ENCODE assay signal across 12 cellular contexts in the genomic region with DNA sequence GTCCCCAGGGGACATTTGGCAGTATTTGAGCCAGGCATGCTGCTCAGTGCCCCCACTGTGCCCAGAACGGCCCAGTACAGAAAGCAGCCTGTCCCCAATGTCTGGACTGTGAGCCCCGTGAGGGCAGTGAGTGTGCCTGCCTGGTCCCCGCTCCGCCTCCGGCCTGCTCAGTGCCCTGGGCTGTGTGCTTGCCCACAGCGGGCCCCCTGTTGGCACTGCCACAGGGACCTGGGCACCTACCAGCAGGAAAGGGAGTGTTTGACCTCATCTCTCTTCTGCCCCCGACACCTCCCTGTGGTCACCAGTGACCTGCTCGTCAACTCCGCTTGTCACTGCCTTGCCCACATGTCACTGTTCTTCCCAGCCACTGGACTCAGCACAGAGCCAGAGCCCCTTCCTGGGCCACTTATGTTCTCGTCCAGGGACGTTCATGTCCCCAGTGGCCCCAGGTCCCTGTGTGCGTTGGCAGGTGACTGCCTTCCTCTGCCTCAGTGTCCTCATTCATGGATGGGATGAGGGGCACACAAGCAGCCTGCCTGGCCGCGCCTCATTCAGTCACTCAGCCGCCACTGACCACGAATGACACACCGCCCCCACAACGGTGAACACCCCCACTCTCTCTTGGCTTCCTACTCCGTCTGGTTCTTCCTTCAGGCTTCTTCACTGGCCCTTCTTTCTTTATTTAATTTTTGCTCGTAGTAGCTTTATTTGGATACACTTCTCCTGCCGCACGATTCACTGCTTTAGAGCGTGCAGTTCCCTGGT. TPM values are rescaled to one million over a fixed set of nuclear protein-coding genes. Genes with fewer than 3 reads are reported as not detected.
DNase-seq lines count a peak whose midpoint lies in the region; ATAC-seq and TF ChIP-seq lines count a peak whose summit lies in the region.
"Had no signal": no experiment of that assay in that cellular context is flagged by ENCODE, and none has a peak within 500 bp of the region (broad histone marks: within the 10 kb centered on the region; RNA-seq: fewer than 3 reads in every experiment).

No MANE protein-coding gene starts in this region.

- H3K9me3 Mint-ChIP-seq in activated naive CD4-positive, alpha-beta T cell treated with anti-CD3 and anti-CD28 coated beads, Interleukin-2, amount 50 U/mL, for 24 hours: no peaks in the 10 kb centered on the region
- no peaks in the 10 kb centered on the region for H3K9me3 Mint-ChIP-seq in activated T-cell treated with anti-CD3 and anti-CD28 coated beads, Interleukin-2, amount 50 U/mL, for 72 hours
- no peaks in the 10 kb centered on the region for H3K9me3 Mint-ChIP-seq in type B pancreatic cell

- peak overlapping the region; percentile 71 for H3K4me3 Mint-ChIP-seq in activated naive CD4-positive, alpha-beta T cell treated with anti-CD3 and anti-CD28 coated beads, Interleukin-2, amount 50 U/mL, for 24 hours
- peak overlapping the region; percentile 64 to 98 for H3K4me3 Mint-ChIP-seq in activated T-cell treated with anti-CD3 and anti-CD28 coated beads, Interleukin-2, amount 50 U/mL, for 72 hours
- peak overlapping the region; percentile 95 for H3K4me3 Mint-ChIP-seq in type B pancreatic cell

- no peak for TF ChIP-seq RAD21 in liver (IDR thresholded peaks at IDR 0.05)

- DNase-seq in activated naive CD4-positive, alpha-beta T cell treated with anti-CD3 and anti-CD28 coated beads, Interleukin-2, amount 50 U/mL, for 16 hours: no peak
- DNase-seq in activated T-cell treated with anti-CD3 and anti-CD28 coated beads, Interleukin-2, amount 50 U/mL, for 72 hours: peak in 1 of 2 donors; percentile 37
- DNase-seq in type B pancreatic cell (ENCODE audit: extremely low spot score, unreplicated experiment): no peak
- no peak for DNase-seq in stimulated activated CD4-positive, alpha-beta T cell treated with anti-CD3 and anti-CD28 coated beads, Interleukin-4, amount 100 ng/mL, for 24 hours
- DNase-seq: cerebellar nuclear complex, NCI-H1694 treated with DMSO at 0.1 percent for 48 hours, small intestine had no signal

- H3K36me3 ChIP-seq in liver (ENCODE audit: control insufficient read depth in 4 of 4, insufficient read depth in 3 of 4, low read depth in 1 of 4, low read length in 3 of 4): no peaks in the 10 kb centered on the region

- no peaks in the 10 kb centered on the region for H3K27me3 Mint-ChIP-seq in activated naive CD4-positive, alpha-beta T cell treated with anti-CD3 and anti-CD28 coated beads, Interleukin-2, amount 50 U/mL, for 24 hours
- no peaks in the 10 kb centered on the region for H3K27me3 Mint-ChIP-seq in activated T-cell treated with anti-CD3 and anti-CD28 coated beads, Interleukin-2, amount 50 U/mL, for 72 hours (ENCODE audit: low read depth)
- H3K27me3 Mint-ChIP-seq in type B pancreatic cell: no peaks in the 10 kb centered on the region

- H3K36me3 Mint-ChIP-seq in activated naive CD4-positive, alpha-beta T cell treated with anti-CD3 and anti-CD28 coated beads, Interleukin-2, amount 50 U/mL, for 24 hours: peaks cover 4% of the 10 kb centered on the region
- peaks cover 8 to 10% of the 10 kb centered on the region in 2 donors for H3K36me3 Mint-ChIP-seq in activated T-cell treated with anti-CD3 and anti-CD28 coated beads, Interleukin-2, amount 50 U/mL, for 72 hours (ENCODE audit: insufficient read depth in 2 of 2)
- H3K36me3 Mint-ChIP-seq in type B pancreatic cell: peaks cover 3% of the 10 kb centered on the region

- peaks cover 19 to 75% (median 58%) of the 10 kb centered on the region in 4 donors for H3K4me1 ChIP-seq in liver (ENCODE audit: control insufficient read depth in 4 of 4, insufficient read depth in 4 of 4, low read length in 3 of 4)

- H3K27me3 ChIP-seq in liver (ENCODE audit: control insufficient read depth in 4 of 4, insufficient read depth in 4 of 4, low read length in 3 of 4): no peaks in the 10 kb centered on the region

- WGBS in liver: 69% methylated on average over 23 of the region's 23 CpGs

- no peak overlapping the region for H3K4me3 ChIP-seq in liver (ENCODE audit: low read depth in 1 of 3, low read length in 3 of 3)
- H3K4me3 ChIP-seq: lung had no signal

- ATAC-seq in activated T-cell treated with anti-CD3 and anti-CD28 coated beads, Interleukin-2, amount 50 U/mL, for 72 hours (replicated peaks in 1 of 2): no peak
- ATAC-seq in GM19397 (IDR thresholded peaks at IDR 0.05; ENCODE audit: unreplicated experiment) (no peak), GM19467 (IDR thresholded peaks at IDR 0.05; ENCODE audit: unreplicated experiment) (no peak)

- H3K27ac ChIP-seq in liver (ENCODE audit: low read depth in 1 of 2, low read length in 2 of 2): peak overlapping the region; percentile 59 to 63

- no peak for TF ChIP-seq CTCF in liver (IDR thresholded peaks at IDR 0.05; ENCODE audit: low read depth, low read length, missing input control)
- TF ChIP-seq CTCF in type B pancreatic cell (conservative IDR thresholded peaks at IDR 0.05): no peak

- peaks cover 52% of the 10 kb centered on the region for H3K4me1 Mint-ChIP-seq in activated naive CD4-positive, alpha-beta T cell treated with anti-CD3 and anti-CD28 coated beads, Interleukin-2, amount 50 U/mL, for 24 hours
- peaks cover 53% of the 10 kb centered on the region for H3K4me1 Mint-ChIP-seq in activated T-cell treated with anti-CD3 and anti-CD28 coated beads, Interleukin-2, amount 50 U/mL, for 72 hours (ENCODE audit: low read depth)
- H3K4me1 Mint-ChIP-seq in type B pancreatic cell (ENCODE audit: unreplicated experiment): peaks cover 18% of the 10 kb centered on the region

- H3K9ac ChIP-seq in liver (ENCODE audit: low read depth in 1 of 2, low read length in 2 of 2): no peak overlapping the region

- no peaks in the 10 kb centered on the region for H3K9me3 ChIP-seq in liver (ENCODE audit: control insufficient read depth in 4 of 4, low read length in 3 of 4)

- peak overlapping the region; percentile 82 for H3K27ac Mint-ChIP-seq in activated naive CD4-positive, alpha-beta T cell treated with anti-CD3 and anti-CD28 coated beads, Interleukin-2, amount 50 U/mL, for 24 hours
- peak overlapping the region; percentile 87 for H3K27ac Mint-ChIP-seq in activated T-cell treated with anti-CD3 and anti-CD28 coated beads, Interleukin-2, amount 50 U/mL, for 72 hours
- peak overlapping the region; percentile 73 for H3K27ac Mint-ChIP-seq in type B pancreatic cell

TF ChIP-seq in liver, 16 proteins besides CTCF, POLR2A, EP300 and RAD21:
- peak; percentile 14 to 28 for TF ChIP-seq RXRA (IDR thresholded peaks at IDR 0.05)
- TF ChIP-seq SP1 (IDR thresholded peaks at IDR 0.05): no peak
TF ChIP-seq in liver: peak in this region for 1.

RNA-seq across cellular contexts. Expression of gene FZR1, which starts 2.8 kb away (rescaled TPM):
- total RNA-seq in activated T-cell treated with anti-CD3 and anti-CD28 coated beads, Interleukin-2, amount 50 U/mL, for 72 hours: 10 to 100 TPM; 66.2 to 85.9 TPM
- total RNA-seq in liver (10 to 100 TPM; 17.0 to 27.3 TPM), type B pancreatic cell (ENCODE audit: low replicate concordance) (59.4 and 63.2 TPM in 2 replicates)
- 10 to 100 TPM; 18.0 to 22.5 TPM for polyA plus RNA-seq in liver

RNA-seq across cellular contexts. Expression of gene DOHH, which starts 8.5 kb away (rescaled TPM):
- total RNA-seq in activated T-cell treated with anti-CD3 and anti-CD28 coated beads, Interleukin-2, amount 50 U/mL, for 72 hours: 10 to 100 TPM; 12.3 to 13.5 TPM
- total RNA-seq in liver (10 to 100 TPM in 1 of 2 donors, 1 to 10 TPM in 1; 8.1 to 12.0 TPM), type B pancreatic cell (ENCODE audit: low replicate concordance) (10.5 and 10.8 TPM in 2 replicates)
- 10 to 100 TPM in 1 of 2 donors, 1 to 10 TPM in 1; 1.4 to 10.2 TPM for polyA plus RNA-seq in liver

RNA-seq across cellular contexts. Expression of gene SMIM44, which starts 25.7 kb away (rescaled TPM):
- total RNA-seq in activated T-cell treated with anti-CD3 and anti-CD28 coated beads, Interleukin-2, amount 50 U/mL, for 72 hours: not detected
- total RNA-seq in liver (not detected), type B pancreatic cell (ENCODE audit: low replicate concordance) (not detected in 2 replicates)
- polyA plus RNA-seq in liver: not detected
- total RNA-seq: lung had no signal
- polyA plus RNA-seq: lung had no signal

RNA-seq across cellular contexts. Expression of gene SMIM24, which starts 28.6 kb away (rescaled TPM):
- under 1 TPM; 0.62 to 0.88 TPM for total RNA-seq in activated T-cell treated with anti-CD3 and anti-CD28 coated beads, Interleukin-2, amount 50 U/mL, for 72 hours
- total RNA-seq in liver (1 to 10 TPM in 1 of 2 donors, under 1 TPM in 1; 0.17 to 2.8 TPM), type B pancreatic cell (ENCODE audit: low replicate concordance) (7.0 and 21.9 TPM in 2 replicates)
- 10 to 100 TPM in 1 of 2 donors, 1 to 10 TPM in 1; 2.7 to 13.7 TPM for polyA plus RNA-seq in liver

RNA-seq across cellular contexts. Expression of gene TEKTIP1, which starts 30.0 kb away (rescaled TPM):
- 10 to 100 TPM in 1 of 2 donors, 1 to 10 TPM in 1; 4.6 to 10.7 TPM for total RNA-seq in activated T-cell treated with anti-CD3 and anti-CD28 coated beads, Interleukin-2, amount 50 U/mL, for 72 hours
- under 1 TPM in 1 of 2 donors, not detected in 1; 0.17 TPM for total RNA-seq in liver
- not detected for polyA plus RNA-seq in liver
- 1.3 and 3.4 TPM in 2 replicates for total RNA-seq in type B pancreatic cell (ENCODE audit: low replicate concordance)
